8 cellular contexts compared by ENCODE assay signal in genomic region chr6:16286151-16286522, GRCh38. TPM values are rescaled to one million over a fixed set of nuclear protein-coding genes. Genes with fewer than 3 reads are reported as not detected.
DNase-seq lines count a peak whose midpoint lies in the region; ATAC-seq, FAIRE-seq and TF ChIP-seq lines count a peak whose summit lies in the region.

No MANE protein-coding gene starts in this region.

- no peaks in the 10 kb centered on the region for H3K36me3 ChIP-seq in MG63

- H3K27me3 ChIP-seq in MG63 = no peaks in the 10 kb centered on the region

- no peak for FAIRE-seq in RCC 7860 (lab: Jason Lieb, UNC)

- H3K27ac Mint-ChIP-seq in brain = peak overlapping the region in 1 of 5 experiments; percentile 51
- H3K27ac Mint-ChIP-seq in type B pancreatic cell = no peak overlapping the region

- no peak overlapping the region for H3K4me3 ChIP-seq in MG63

- H3K9me3 Mint-ChIP-seq in brain = no peaks in the 10 kb centered on the region
- H3K9me3 Mint-ChIP-seq in type B pancreatic cell = no peaks in the 10 kb centered on the region

- no peak overlapping the region for H3K4me3 Mint-ChIP-seq in brain
- no peak overlapping the region for H3K4me3 Mint-ChIP-seq in type B pancreatic cell

- H3K4me1 Mint-ChIP-seq in brain (no peaks in the 10 kb centered on the region), type B pancreatic cell (ENCODE audit: unreplicated experiment) (peaks cover 19% of the 10 kb centered on the region)

- peak; percentile 61 for ATAC-seq in left lobe of liver
- no peak for ATAC-seq in GM21390 (IDR thresholded peaks at IDR 0.05; ENCODE audit: unreplicated experiment)

- H3K27me3 Mint-ChIP-seq in brain (peaks cover 20% of the 10 kb centered on the region), type B pancreatic cell (peaks cover 9% of the 10 kb centered on the region)

- DNase-seq in NCI-H748 (lab: John Stamatoyannopoulos, UW; ENCODE audit: unreplicated experiment) (peak; percentile 44), NCI-H748 treated with DMSO at 0.1 percent for 48 hours (lab: John Stamatoyannopoulos, UW) (no peak), MG63 (peak; percentile 15), left lobe of liver (ENCODE audit: low spot score) (no peak), type B pancreatic cell (ENCODE audit: extremely low spot score, unreplicated experiment) (no peak), RCC 7860 (ENCODE audit: low spot score) (no peak)

- H3K9me3 ChIP-seq in MG63 = no peaks in the 10 kb centered on the region

- TF ChIP-seq CTCF in brain (conservative IDR thresholded peaks at IDR 0.05) (peak; percentile 50 to 70), type B pancreatic cell (conservative IDR thresholded peaks at IDR 0.05) (peak; percentile 84)

- H3K36me3 Mint-ChIP-seq in brain (no peaks in the 10 kb centered on the region), type B pancreatic cell (no peaks in the 10 kb centered on the region)

RNA-seq across cellular contexts. Expression of gene GMPR, which starts 47.8 kb away (rescaled TPM):
- total RNA-seq in MG63 (2014; rRNA removed; shearing (Covaris generic); ENCODE audit: low replicate concordance) = 5.9 and 9.9 TPM in 2 replicates
- 28.9 TPM for polyA plus RNA-seq in brain (ENCODE audit: insufficient read depth, low read depth, low replicate concordance)
- total RNA-seq in left lobe of liver (4.3 TPM), type B pancreatic cell (ENCODE audit: low replicate concordance) (1.8 and 3.8 TPM in 2 replicates)

Comparison
In these comparisons a context has a peak if more than half of its experiments do, and no peak if none do; other contexts are left out.
1. DNase-seq: peak in NCI-H748 (single experiment) and MG63 (single experiment); none in NCI-H748 treated with DMSO at 0.1 percent for 48 hours (single experiment), left lobe of liver (single experiment), type B pancreatic cell (single experiment) and RCC 7860 (single experiment).